8 cellular contexts compared by ENCODE assay signal in genomic region chr15:28227303-28227702, GRCh38.
DNase-seq lines count a peak whose midpoint lies in the region; TF ChIP-seq lines count a peak whose summit lies in the region.
"Not testable (repeated sequence)": the region's sequence is repeated elsewhere in the genome, so short reads cannot be mapped to it uniquely, and the experiment has no call there.

No MANE protein-coding gene starts in this region.

- not testable (repeated sequence) for H3K4me3 ChIP-seq in AG04449 (ENCODE audit: low read depth, low read length); GM06990 (replicated peaks; ENCODE audit: low read depth, low read length); mammary epithelial cell (replicated peaks in 1 of 3; ENCODE audit: insufficient read depth in 1 of 3, low read depth in 2 of 3, low read length in 3 of 3); retinal pigment epithelial cell (ENCODE audit: low read length)

- not testable (repeated sequence) for H3K36me3 ChIP-seq in GM06990 (ENCODE audit: control insufficient read depth, insufficient read depth, low read length); mammary epithelial cell (ENCODE audit: insufficient read depth, low read length)

- peak; percentile 6 for TF ChIP-seq CTCF in AG04449 (IDR thresholded peaks at IDR 0.05; ENCODE audit: insufficient read depth, low read length, missing control alignments)
- peak; percentile 18 for TF ChIP-seq CTCF in GM06990 (IDR thresholded peaks at IDR 0.05; ENCODE audit: insufficient read depth, low read length, poor library complexity, severe bottlenecking)
- peak; percentile 15 to 40 for TF ChIP-seq CTCF in mammary epithelial cell (conservative IDR thresholded peaks at IDR 0.05 in 1 of 2, IDR thresholded peaks at IDR 0.05 in 1 of 2; ENCODE audit: extremely low read depth in 1 of 2, insufficient read depth in 1 of 2, low read depth in 1 of 2, low read length in 2 of 2)
- TF ChIP-seq CTCF in retinal pigment epithelial cell (conservative IDR thresholded peaks at IDR 0.05; ENCODE audit: low read depth, low read length) = peak; percentile 46

- in situ Hi-C loops in mammary epithelial cell (cut with MboI; ENCODE audit: low sequenced_read_pairs in 2 of 2) = not testable (repeated sequence)

- not testable (repeated sequence) for H3K9me3 ChIP-seq in mammary epithelial cell (replicated peaks; ENCODE audit: insufficient read depth, low read length)

- not testable (repeated sequence) for H3K27me3 ChIP-seq in GM06990 (replicated peaks; ENCODE audit: control insufficient read depth, insufficient read depth, low read length); mammary epithelial cell (ENCODE audit: insufficient read depth, low read length)

- H3K4me2 ChIP-seq in mammary epithelial cell (ENCODE audit: insufficient read depth, low read depth, low read length) = not testable (repeated sequence)

- BruUV-seq in mammary epithelial cell (replicated peaks; lab: Mats Ljungman, UMichigan) = not testable (repeated sequence)

- intact Hi-C loops in mammary epithelial cell (cut with micrococcal nuclease) = loop anchor here (10.0 kb wide), 1 partner anchor 1333 kb away; no protein-coding TSS in a partner anchor

- no CpG with 5 or more reads among the region's 1 CpG for WGBS in mammary epithelial cell (ENCODE audit: low coverage, missing lambda C conversion rate)

- not testable (repeated sequence) for H4K20me1 ChIP-seq in mammary epithelial cell (ENCODE audit: insufficient read depth, low read length)

- not testable (repeated sequence) for H3K79me2 ChIP-seq in mammary epithelial cell (ENCODE audit: insufficient read depth, low read length)

- DNase-seq in AG04449 (ENCODE audit: low read depth, low spot score); GM06990 (ENCODE audit: extremely low read depth, insufficient read length): not testable (repeated sequence)
- DNase-seq in NCI-H1048 (lab: John Stamatoyannopoulos, UW) = peak; percentile 5
- DNase-seq in RPMI8226 = peak; percentile 4
- DNase-seq in mammary epithelial cell = peak; percentile 3
- DNase-seq in fibroblast of peridontal ligament (ENCODE audit: extremely low read depth) = peak; percentile 20
- DNase-seq in left kidney (ENCODE audit: low read depth, low spot score) = peak; percentile 19
- peak; percentile 3 for DNase-seq in retinal pigment epithelial cell (ENCODE audit: low read depth)

- not testable (repeated sequence) for H3K9ac ChIP-seq in mammary epithelial cell (ENCODE audit: insufficient read depth, low read length)

- not testable (repeated sequence) for H2AFZ ChIP-seq in mammary epithelial cell (ENCODE audit: low read depth, low read length)

- CTCF ChIA-PET in AG04449 (lab: Yijun Ruan, JAX); mammary epithelial cell (lab: Charles Lee; ENCODE audit: low non-redundant PET): not testable (repeated sequence)

- dilution Hi-C loops in mammary epithelial cell (cut with HindIII; ENCODE audit: low sequenced_read_pairs) = not testable (repeated sequence)

- POLR2A ChIA-PET in AG04449 (lab: Yijun Ruan, JAX) = not testable (repeated sequence)

- not testable (repeated sequence) for H3K27ac ChIP-seq in mammary epithelial cell (ENCODE audit: insufficient read depth, low read depth, low read length)

- H3K4me1 ChIP-seq in mammary epithelial cell (ENCODE audit: insufficient read depth, low read length) = not testable (repeated sequence)
